10 cellular contexts compared by ENCODE assay signal in genomic region chr10:103669243-103669929, GRCh38.
A peak's percentile ranks its signal among the peaks of the same experiment; 100 is the strongest.
DNase-seq lines count a peak whose midpoint lies in the region; ATAC-seq, FAIRE-seq and TF ChIP-seq lines count a peak whose summit lies in the region.
"Had no signal": no experiment of that assay in that cellular context is flagged by ENCODE, and none has a peak within 500 bp of the region (broad histone marks: within the 10 kb centered on the region; RNA-seq: fewer than 3 reads in every experiment).

No MANE protein-coding gene starts in this region.

- no peaks in the 10 kb centered on the region for H3K9me1 ChIP-seq in endothelial cell of umbilical vein (replicated peaks; ENCODE audit: control insufficient read depth, extremely low read depth, insufficient read depth, low read length)

- H3K27ac Mint-ChIP-seq in CD4-positive, alpha-beta T cell = no peak overlapping the region

- H3K4me1 ChIP-seq in endothelial cell of umbilical vein (ENCODE audit: control insufficient read depth, extremely low read depth, insufficient read depth, low read length) (peaks cover 13% of the 10 kb centered on the region), skeletal muscle tissue (ENCODE audit: control insufficient read depth in 3 of 3, insufficient read depth in 3 of 3, low read length in 3 of 3) (peaks cover 46 to 59% (median 47%) of the 10 kb centered on the region in 3 donors)

- H3K27ac ChIP-seq in CD4-positive, alpha-beta T cell (ENCODE audit: low read depth, low read length) = no peak overlapping the region
- H3K27ac ChIP-seq in endothelial cell of umbilical vein (ENCODE audit: insufficient read depth, low read depth, low read length) = no peak overlapping the region
- peak overlapping the region; percentile 69 for H3K27ac ChIP-seq in skeletal muscle tissue (ENCODE audit: low read depth, low read length)

- peak overlapping the region; percentile 50 for H2AFZ ChIP-seq in endothelial cell of umbilical vein (ENCODE audit: low read depth, low read length)

- TF ChIP-seq CTCF in CD4-positive, alpha-beta T cell (IDR thresholded peaks at IDR 0.05) = no peak
- TF ChIP-seq CTCF in endothelial cell of umbilical vein (IDR thresholded peaks at IDR 0.05; ENCODE audit: extremely low read depth in 1 of 2, insufficient read depth in 1 of 2, low read depth in 1 of 2, low read length in 2 of 2) = no peak

- H3K4me1 Mint-ChIP-seq in CD4-positive, alpha-beta T cell (ENCODE audit: low read depth) = peaks cover 29% of the 10 kb centered on the region

- no peaks in the 10 kb centered on the region for H3K9me3 ChIP-seq in CD4-positive, alpha-beta T cell (ENCODE audit: control insufficient read depth, low read length)
- H3K9me3 ChIP-seq in endothelial cell of umbilical vein (replicated peaks; ENCODE audit: control insufficient read depth, insufficient read depth, low read length) = no peaks in the 10 kb centered on the region
- H3K9me3 ChIP-seq in skeletal muscle tissue (ENCODE audit: control insufficient read depth in 3 of 3, low read length in 3 of 3) = no peaks in the 10 kb centered on the region

- H4K20me1 ChIP-seq in endothelial cell of umbilical vein (replicated peaks; ENCODE audit: control insufficient read depth, extremely low read depth, insufficient read depth, low read length) = no peaks in the 10 kb centered on the region

- no peaks in the 10 kb centered on the region for H3K27me3 ChIP-seq in CD4-positive, alpha-beta T cell (ENCODE audit: control insufficient read depth, insufficient read depth, low read length)
- no peaks in the 10 kb centered on the region for H3K27me3 ChIP-seq in H7 (ENCODE audit: control insufficient read depth, insufficient read depth, low read length)
- H3K27me3 ChIP-seq in endothelial cell of umbilical vein (ENCODE audit: control insufficient read depth in 2 of 2, insufficient read depth in 2 of 2, low read length in 2 of 2) = no peaks in the 10 kb centered on the region
- H3K27me3 ChIP-seq in skeletal muscle tissue (ENCODE audit: control insufficient read depth in 3 of 3, insufficient read depth in 3 of 3, low read length in 3 of 3) = no peaks in the 10 kb centered on the region

- no peak for TF ChIP-seq POLR2A in endothelial cell of umbilical vein (IDR thresholded peaks at IDR 0.05; ENCODE audit: low read depth, low read length)

- no peak overlapping the region for H3K4me2 ChIP-seq in endothelial cell of umbilical vein (ENCODE audit: insufficient read depth, low read length)

- CTCF ChIA-PET in CD4-positive, alpha-beta T cell (lab: Charles Lee) = no interaction called here
- CTCF ChIA-PET in endothelial cell of umbilical vein (lab: Charles Lee) = interaction anchor here (2.5 kb wide), 1 partner anchor 17 kb away, joined by 14 read pairs; no protein-coding TSS in a partner anchor

- H3K36me3 ChIP-seq in H7 (replicated peaks; ENCODE audit: control insufficient read depth, insufficient read depth, low read length) = no peaks in the 10 kb centered on the region
- no peaks in the 10 kb centered on the region for H3K36me3 ChIP-seq in endothelial cell of umbilical vein (ENCODE audit: control insufficient read depth in 2 of 2, extremely low read depth in 1 of 2, insufficient read depth in 2 of 2, low read length in 2 of 2)
- peaks cover 0 to 3% (median 2%) of the 10 kb centered on the region in 3 donors for H3K36me3 ChIP-seq in skeletal muscle tissue (ENCODE audit: control insufficient read depth in 3 of 3, insufficient read depth in 3 of 3, low read length in 3 of 3)

- no peak overlapping the region for H3K4me3 Mint-ChIP-seq in CD4-positive, alpha-beta T cell

- no peak overlapping the region for H3K9ac ChIP-seq in endothelial cell of umbilical vein (replicated peaks; ENCODE audit: extremely low read depth, insufficient read depth, low read length)
- no peak overlapping the region for H3K9ac ChIP-seq in skeletal muscle tissue (ENCODE audit: low read depth in 1 of 3, low read length in 3 of 3)

- no peak for FAIRE-seq in endothelial cell of umbilical vein (lab: Jason Lieb, UNC)

- no peak overlapping the region for H3K4me3 ChIP-seq in H7 (ENCODE audit: insufficient read depth, low read depth, low read length)
- H3K4me3 ChIP-seq in endothelial cell of umbilical vein (replicated peaks in 1 of 3; ENCODE audit: insufficient read depth in 1 of 3, low read depth in 1 of 3, low read length in 3 of 3) = no peak overlapping the region
- no peak overlapping the region for H3K4me3 ChIP-seq in skeletal muscle tissue (ENCODE audit: low read length in 3 of 3)

- ATAC-seq in CD4-positive, alpha-beta T cell (ENCODE audit: poor library complexity) = peak; percentile 30
- no peak for ATAC-seq in GM18517 (IDR thresholded peaks at IDR 0.05; ENCODE audit: unreplicated experiment)

- dilution Hi-C loops in endothelial cell of umbilical vein (cut with MboI; ENCODE audit: extremely low pct_ligation_motif_present, low sequenced_read_pairs) = no loop called here

- H3K9me3 Mint-ChIP-seq in CD4-positive, alpha-beta T cell = no peaks in the 10 kb centered on the region
- H3K9me3 Mint-ChIP-seq: activated naive CD4-positive, alpha-beta T cell treated with anti-CD3 and anti-CD28 coated beads, Interleukin-2, amount 50 U/mL, for 24 hours had no signal

- BruUV-seq in endothelial cell of umbilical vein (replicated peaks; lab: Mats Ljungman, UMichigan) = no TSS peak

- POLR2A ChIA-PET in CD4-positive, alpha-beta T cell (lab: Charles Lee) = no interaction called here
- POLR2A ChIA-PET in endothelial cell of umbilical vein (lab: Charles Lee) = no interaction called here

- no peaks in the 10 kb centered on the region for H3K79me2 ChIP-seq in endothelial cell of umbilical vein (ENCODE audit: control insufficient read depth, insufficient read depth, low read length)

- intact Hi-C loops in CD4-positive, alpha-beta T cell (cut with DNase I, micrococcal nuclease) = no loop called here
- intact Hi-C loops in endothelial cell of umbilical vein (cut with micrococcal nuclease) = loop anchor here (2.0 kb wide), 1 partner anchor 27 kb away; no protein-coding TSS in a partner anchor

- DNase-seq in CD4-positive, alpha-beta T cell = no peak
- peak; percentile 67 for DNase-seq in H7
- no peak for DNase-seq in endothelial cell of umbilical vein (ENCODE audit: low read depth, low spot score)
- no peak for DNase-seq in central memory CD4-positive, alpha-beta T cell
- no peak for DNase-seq in AG08396 (ENCODE audit: low spot score)
- DNase-seq: NCI-H2107, NCI-H82 had no signal

- no peaks in the 10 kb centered on the region for H3K36me3 Mint-ChIP-seq in CD4-positive, alpha-beta T cell (ENCODE audit: low read depth)
- H3K36me3 Mint-ChIP-seq: activated naive CD4-positive, alpha-beta T cell treated with anti-CD3 and anti-CD28 coated beads, Interleukin-2, amount 50 U/mL, for 24 hours had no signal

- no peaks in the 10 kb centered on the region for H3K27me3 Mint-ChIP-seq in CD4-positive, alpha-beta T cell
- H3K27me3 Mint-ChIP-seq: activated naive CD4-positive, alpha-beta T cell treated with anti-CD3 and anti-CD28 coated beads, Interleukin-2, amount 50 U/mL, for 24 hours had no signal

TF ChIP-seq in endothelial cell of umbilical vein, 7 proteins besides CTCF, POLR2A, EP300 and RAD21:
- no peak for TF ChIP-seq POLR2AphosphoS5 (IDR thresholded peaks at IDR 0.05; ENCODE audit: insufficient read depth, low read depth, low read length)
- no peak for TF ChIP-seq MAX (IDR thresholded peaks at IDR 0.05; ENCODE audit: insufficient read depth, insufficient read length)
- TF ChIP-seq FOS (IDR thresholded peaks at IDR 0.05; ENCODE audit: borderline replicate concordance, insufficient read depth, low read length) = no peak
- TF ChIP-seq GATA2 (IDR thresholded peaks at IDR 0.05; ENCODE audit: insufficient read depth, insufficient read length, low read depth, low read length) = no peak
- no peak for TF ChIP-seq JUN (IDR thresholded peaks at IDR 0.05; ENCODE audit: borderline replicate concordance, insufficient read depth, insufficient read length, low read depth)
- TF ChIP-seq EZH2 (IDR thresholded peaks at IDR 0.05; ENCODE audit: borderline replicate concordance, low read depth, low read length, severe bottlenecking) = no peak
- no peak for TF ChIP-seq MYC (IDR thresholded peaks at IDR 0.05; ENCODE audit: low read depth, low read length)
